ENCODE assay signal across 18 cellular contexts in the genomic region with DNA sequence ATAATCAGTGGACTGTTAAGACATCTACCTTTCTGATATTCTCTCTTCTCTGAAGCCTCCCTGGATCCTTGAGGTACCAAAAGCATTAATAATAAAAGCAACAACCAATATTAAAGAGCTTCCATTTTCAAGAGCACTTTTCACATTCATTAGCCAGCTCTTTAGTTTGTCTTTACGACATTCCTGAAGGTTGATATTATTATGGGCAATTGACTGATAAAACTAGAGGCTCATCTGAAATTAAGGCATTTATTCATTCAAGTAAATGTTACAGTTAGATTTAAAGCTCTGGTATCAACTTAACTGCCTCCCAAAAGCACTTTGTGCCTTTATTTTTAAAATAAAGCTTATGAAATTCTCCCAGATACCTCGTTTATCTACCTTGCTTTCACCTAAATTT.
A peak's percentile ranks its signal among the peaks of the same experiment; 100 is the strongest.
DNase-seq lines count a peak whose midpoint lies in the region; ATAC-seq and TF ChIP-seq lines count a peak whose summit lies in the region.
"Had no signal": no experiment of that assay in that cellular context is flagged by ENCODE, and none has a peak within 500 bp of the region (broad histone marks: within the 10 kb centered on the region; RNA-seq: fewer than 3 reads in every experiment).

No MANE protein-coding gene starts in this region.

- CTCF ChIA-PET in MCF 10A (lab: Yijun Ruan, JAX): interaction anchor here (0.6 to 1.7 kb wide), 6 partner anchors 16 to 373 kb away, joined by 3 to 6 read pairs (median 3); no protein-coding TSS in a partner anchor

- POLR2A ChIA-PET in MCF 10A (lab: Yijun Ruan, JAX): interaction anchor here (0.7 to 2.1 kb wide), 10 partner anchors 14 to 248 kb away, joined by 3 to 18 read pairs (median 4); a partner anchor contains a TSS

- peak overlapping the region; percentile 22 for H3K9ac ChIP-seq in HUES6 (ENCODE audit: low read length)
- H3K9ac ChIP-seq in mesenchymal stem cell (ENCODE audit: low read length): peak overlapping the region; percentile 70

- no peak overlapping the region for H4K91ac ChIP-seq in mesenchymal stem cell (ENCODE audit: low read length)

- peak overlapping the region; percentile 63; the same call in 1 of the 2 replicates for H3K27ac ChIP-seq in HUES6 (ENCODE audit: low read depth, low read length)
- peak overlapping the region; percentile 96 for H3K27ac ChIP-seq in mesenchymal stem cell (ENCODE audit: low read length, poor library complexity, severe bottlenecking)
- peak overlapping the region in 2 of 3 donors; percentile 25 to 51 for H3K27ac ChIP-seq in thyroid gland
- H3K27ac ChIP-seq: gastroesophageal sphincter, HL-60 had no signal

- TF ChIP-seq POLR2A in thyroid gland (IDR thresholded peaks at IDR 0.05): no peak

- H2BK15ac ChIP-seq in mesenchymal stem cell (ENCODE audit: low read depth, poor library complexity, severe bottlenecking): no peak overlapping the region

- H3K36me3 Mint-ChIP-seq in MCF 10A (ENCODE audit: insufficient read depth, unreplicated experiment): no peaks in the 10 kb centered on the region
- H3K36me3 Mint-ChIP-seq: stimulated activated naive B cell treated with anti-CD40 and anti-IgM and Interleukin-4, amounts not matched to agents 10 μg/mL and 1 μg/mL and 100 μg/mL, for 72 hours had no signal

- no peak overlapping the region for H3K4me2 ChIP-seq in mesenchymal stem cell (ENCODE audit: low read length, poor library complexity, severe bottlenecking)

- no peak for ATAC-seq in GM21723 (IDR thresholded peaks at IDR 0.05; ENCODE audit: unreplicated experiment)
- ATAC-seq: gastroesophageal sphincter; K562; left colon; stimulated activated naive B cell treated with anti-CD40 and anti-IgM and Interleukin-4, amounts not matched to agents 10 μg/mL and 1 μg/mL and 100 μg/mL, for 72 hours had no signal

- no peak overlapping the region for H2BK120ac ChIP-seq in mesenchymal stem cell (ENCODE audit: low read depth, low read length)

- DNase-seq in MCF 10A (ENCODE audit: unreplicated experiment) (no peak), mesenchymal stem cell (no peak), thyroid gland (no peak), NAMALWA (ENCODE audit: low spot score) (no peak)
- no peak for DNase-seq in activated effector memory CD4-positive, alpha-beta T cell treated with Interleukin-2 at 50 U/mL for 16 hours
- DNase-seq: activated CD4-positive, alpha-beta T cell treated with anti-CD3 and anti-CD28 coated beads for 48 hours; left colon; MV-4-11; NCI-H187 treated with DMSO at 0.1 percent for 48 hours; stimulated activated naive B cell treated with anti-CD40 and anti-IgM and Interleukin-4, amounts not matched to agents 10 μg/mL and 1 μg/mL and 100 μg/mL, for 72 hours; tibial artery had no signal

- H3K4me1 Mint-ChIP-seq in MCF 10A (ENCODE audit: insufficient read depth, unreplicated experiment): peaks cover 10% of the 10 kb centered on the region
- H3K4me1 Mint-ChIP-seq: neural crest cell; stimulated activated naive B cell treated with anti-CD40 and anti-IgM and Interleukin-4, amounts not matched to agents 10 μg/mL and 1 μg/mL and 100 μg/mL, for 72 hours had no signal

- H2AK5ac ChIP-seq in mesenchymal stem cell (ENCODE audit: low read length, severe bottlenecking): no peak overlapping the region

- intact Hi-C loops in MCF 10A (cut with micrococcal nuclease) (no loop called here), thyroid gland (cut with DNase I) (no loop called here)

- H3K18ac ChIP-seq in mesenchymal stem cell (ENCODE audit: low read depth in 1 of 2, low read length in 2 of 2): no peak overlapping the region

- H3K27me3 ChIP-seq in HUES6 (ENCODE audit: control insufficient read depth, insufficient read depth, low read length) (no peaks in the 10 kb centered on the region), mesenchymal stem cell (ENCODE audit: control insufficient read depth in 1 of 2, insufficient read depth in 1 of 2, low read length in 2 of 2) (no peaks in the 10 kb centered on the region), thyroid gland (no peaks in the 10 kb centered on the region)
- H3K27me3 ChIP-seq: gastroesophageal sphincter, tibial artery had no signal

- H4K8ac ChIP-seq in mesenchymal stem cell (ENCODE audit: low read length): no peak overlapping the region

- no peak overlapping the region for H3K4me3 ChIP-seq in HUES6 (ENCODE audit: low read depth, low read length)
- H3K4me3 ChIP-seq in mesenchymal stem cell (ENCODE audit: insufficient read depth in 1 of 2, low read depth in 1 of 2, low read length in 2 of 2): no peak overlapping the region
- H3K4me3 ChIP-seq in thyroid gland (replicated peaks in 1 of 3): no peak overlapping the region
- H3K4me3 ChIP-seq: gastroesophageal sphincter, K562, tibial artery had no signal

- peak overlapping the region; percentile 68 for H2BK5ac ChIP-seq in mesenchymal stem cell (ENCODE audit: low read depth, low read length, poor library complexity, severe bottlenecking)

- no peaks in the 10 kb centered on the region for H3K9me3 Mint-ChIP-seq in MCF 10A (ENCODE audit: unreplicated experiment)
- H3K9me3 Mint-ChIP-seq: activated T-helper 2 cell treated with anti-CD3 and anti-CD28 coated beads, Interferon-gamma antibody, Interleukin-2, Interleukin-4, amounts not matched to agents 10 μg/mL and 5 μg/mL and 100 μg/mL, durations not matched to agents 14 hours and 24 hours and 36 hours; neural crest cell had no signal

- TF ChIP-seq CTCF in MCF 10A (IDR thresholded peaks at IDR 0.05; ENCODE audit: unreplicated experiment) (no peak), thyroid gland (IDR thresholded peaks at IDR 0.05) (no peak)

- H3K4me3 Mint-ChIP-seq in MCF 10A (ENCODE audit: unreplicated experiment): peak overlapping the region; percentile 57
- H3K4me3 Mint-ChIP-seq: neural crest cell; stimulated activated naive B cell treated with anti-CD40 and anti-IgM and Interleukin-4, amounts not matched to agents 10 μg/mL and 1 μg/mL and 100 μg/mL, for 72 hours had no signal

- no peak overlapping the region for H2AFZ ChIP-seq in mesenchymal stem cell (ENCODE audit: low read depth, low read length)

- peak overlapping the region in 1 of 2 experiments; percentile 15 for H3K4ac ChIP-seq in mesenchymal stem cell (ENCODE audit: low read depth in 1 of 2, low read length in 2 of 2)

- no peak overlapping the region for H2BK12ac ChIP-seq in mesenchymal stem cell (ENCODE audit: low read length in 2 of 2)

- H3K4me1 ChIP-seq in HUES6 (ENCODE audit: control insufficient read depth, insufficient read depth, low read length) (peaks cover 18% of the 10 kb centered on the region), mesenchymal stem cell (ENCODE audit: control insufficient read depth, insufficient read depth, low read depth, low read length) (peaks cover 2% of the 10 kb centered on the region), thyroid gland (peaks cover 9 to 17% of the 10 kb centered on the region in 2 donors)
- H3K4me1 ChIP-seq: gastroesophageal sphincter had no signal

- peak overlapping the region; percentile 74 for H3K27ac Mint-ChIP-seq in MCF 10A (ENCODE audit: low read depth, unreplicated experiment)
- H3K27ac Mint-ChIP-seq: activated T-helper 2 cell treated with anti-CD3 and anti-CD28 coated beads, Interferon-gamma antibody, Interleukin-2, Interleukin-4, amounts not matched to agents 10 μg/mL and 5 μg/mL and 100 μg/mL, durations not matched to agents 14 hours and 24 hours and 36 hours; stimulated activated naive B cell treated with anti-CD40 and anti-IgM and Interleukin-4, amounts not matched to agents 10 μg/mL and 1 μg/mL and 100 μg/mL, for 72 hours had no signal

- no peak overlapping the region for H3K23ac ChIP-seq in mesenchymal stem cell (ENCODE audit: low read length in 2 of 2)

- no peaks in the 10 kb centered on the region for H3K36me3 ChIP-seq in HUES6 (ENCODE audit: control insufficient read depth, insufficient read depth, low read length)
- H3K36me3 ChIP-seq in mesenchymal stem cell (ENCODE audit: control insufficient read depth in 1 of 2, insufficient read depth in 2 of 2, low read depth in 1 of 2, low read length in 2 of 2): no peaks in the 10 kb centered on the region
- H3K36me3 ChIP-seq in thyroid gland: no peaks in the 10 kb centered on the region
- H3K36me3 ChIP-seq: gastroesophageal sphincter, tibial artery had no signal

- H3K27me3 Mint-ChIP-seq in MCF 10A (ENCODE audit: insufficient read depth, unreplicated experiment): no peaks in the 10 kb centered on the region
- H3K27me3 Mint-ChIP-seq: stimulated activated naive B cell treated with anti-CD40 and anti-IgM and Interleukin-4, amounts not matched to agents 10 μg/mL and 1 μg/mL and 100 μg/mL, for 72 hours had no signal

- H3K14ac ChIP-seq in mesenchymal stem cell (ENCODE audit: low read length in 2 of 2): no peak overlapping the region

- WGBS in mesenchymal stem cell: no CpG with 5 or more reads among the region's 2 CpGs
- WGBS in thyroid gland, 2 donors: 87 to 95% methylated on average over 2 of the region's 2 CpGs

- BruUV-seq in MCF 10A (replicated peaks; lab: Mats Ljungman, UMichigan): no TSS peak

- H3K79me1 ChIP-seq in mesenchymal stem cell (replicated peaks; ENCODE audit: low read length, poor library complexity, severe bottlenecking): no peaks in the 10 kb centered on the region

- H3K9me3 ChIP-seq in HUES6 (ENCODE audit: control insufficient read depth, insufficient read depth, low read depth, low read length) (no peaks in the 10 kb centered on the region), mesenchymal stem cell (ENCODE audit: control insufficient read depth, low read length) (no peaks in the 10 kb centered on the region), thyroid gland (no peaks in the 10 kb centered on the region)
- H3K9me3 ChIP-seq: gastroesophageal sphincter, tibial artery had no signal

Comparison
In these comparisons a context has a peak if more than half of its experiments do, and no peak if none do; other contexts are left out.
1. H3K27ac ChIP-seq: peak in every context shown above with its lines; median percentile 96 in mesenchymal stem cell; 63 in HUES6; 38 in thyroid gland.